Comparison of ENCODE assay signal across 12 cellular contexts in genomic region chr14:103540816-103541493, GRCh38. TPM values are rescaled to one million over a fixed set of nuclear protein-coding genes. Genes with fewer than 3 reads are reported as not detected.
DNase-seq lines count a peak whose midpoint lies in the region; ATAC-seq, FAIRE-seq and TF ChIP-seq lines count a peak whose summit lies in the region.
"Had no signal": no experiment of that assay in that cellular context is flagged by ENCODE, and none has a peak within 500 bp of the region (broad histone marks: within the 10 kb centered on the region; RNA-seq: fewer than 3 reads in every experiment).

No MANE protein-coding gene starts in this region.

- peak overlapping the region; percentile 85 for H3K27ac Mint-ChIP-seq in Calu3 (ENCODE audit: unreplicated experiment)
- peak overlapping the region; percentile 84 for H3K27ac Mint-ChIP-seq in astrocyte (ENCODE audit: unreplicated experiment)
- H3K27ac Mint-ChIP-seq in WTC11, result no peak overlapping the region

- H3K9me3 Mint-ChIP-seq in Calu3 (ENCODE audit: low read depth, unreplicated experiment) (no peaks in the 10 kb centered on the region), astrocyte (ENCODE audit: unreplicated experiment) (no peaks in the 10 kb centered on the region), WTC11 (no peaks in the 10 kb centered on the region)
- H3K9me3 Mint-ChIP-seq: activated T-cell treated with anti-CD3 and anti-CD28 coated beads, Interleukin-2, amount 50 U/mL, for 4 hours; central memory CD8-positive, alpha-beta T cell had no signal

- CTCF ChIA-PET in Calu3 (lab: Charles Lee), result interaction anchor here (0.6 to 1.7 kb wide), 5 partner anchors 12 to 22 kb away, joined by 4 to 10 read pairs (median 5); partner anchors contain the start of genes CKB and TRMT61A
- CTCF ChIA-PET in WTC11 (lab: Charles Lee), result interaction anchor here (1.9 to 21.0 kb wide), 4 partner anchors 8 to 23 kb away, joined by 6 to 455 read pairs (median 16); partner anchors contain the start of genes CKB and TRMT61A

- BruUV-seq in Calu3 (replicated peaks; lab: Mats Ljungman, UMichigan), result no TSS peak

- peak overlapping the region; percentile 84 for H3K4me2 ChIP-seq in astrocyte (ENCODE audit: low read length)

- H3K4me1 ChIP-seq in astrocyte (ENCODE audit: insufficient read depth, low read length) (peaks cover 28% of the 10 kb centered on the region), right cardiac atrium (ENCODE audit: control insufficient read depth, insufficient read depth, low read length) (no peaks in the 10 kb centered on the region), gastrocnemius medialis (peaks cover 28 to 46% of the 10 kb centered on the region in 2 donors), spleen (peaks cover 0 to 39% (median 10%) of the 10 kb centered on the region in 6 donors)

- H3K27me3 Mint-ChIP-seq in Calu3 (ENCODE audit: unreplicated experiment), result no peaks in the 10 kb centered on the region
- no peaks in the 10 kb centered on the region for H3K27me3 Mint-ChIP-seq in astrocyte (ENCODE audit: low read depth, unreplicated experiment)
- peaks cover 11% of the 10 kb centered on the region for H3K27me3 Mint-ChIP-seq in WTC11 (ENCODE audit: low read depth)
- H3K27me3 Mint-ChIP-seq: central memory CD8-positive, alpha-beta T cell had no signal

- H3K9me3 ChIP-seq in astrocyte (ENCODE audit: insufficient read depth, low read depth, low read length) (no peaks in the 10 kb centered on the region), right cardiac atrium (ENCODE audit: control insufficient read depth, low read length) (no peaks in the 10 kb centered on the region), gastrocnemius medialis (no peaks in the 10 kb centered on the region), spleen (no peaks in the 10 kb centered on the region)
- H3K9me3 ChIP-seq: neutrophil had no signal

- FAIRE-seq in astrocyte (lab: Jason Lieb, UNC), result no peak

- H3K27ac ChIP-seq in astrocyte (ENCODE audit: low read depth, low read length), result peak overlapping the region; percentile 74
- peak overlapping the region; percentile 53 for H3K27ac ChIP-seq in right cardiac atrium (ENCODE audit: low read length)
- H3K27ac ChIP-seq in gastrocnemius medialis, result peak overlapping the region; percentile 36 to 70 (median 48)
- peak overlapping the region in 1 of 8 donors; percentile 21 for H3K27ac ChIP-seq in spleen
- H3K27ac ChIP-seq: neutrophil had no signal

- peaks cover 5% of the 10 kb centered on the region for H4K20me1 ChIP-seq in astrocyte (ENCODE audit: insufficient read depth, low read length)

- in situ Hi-C loops in gastrocnemius medialis (cut with MboI; ENCODE audit: low sequenced_read_pairs in 4 of 4), result no loop called here

- ATAC-seq in right cardiac atrium (no peak), gastrocnemius medialis (no peak), WTC11 (no peak)
- ATAC-seq: activated T-cell treated with anti-CD3 and anti-CD28 coated beads, Interleukin-2, amount 50 U/mL, for 4 hours had no signal

- no peaks in the 10 kb centered on the region for H3K27me3 ChIP-seq in astrocyte (ENCODE audit: insufficient read depth, low read length)
- no peaks in the 10 kb centered on the region for H3K27me3 ChIP-seq in right cardiac atrium (ENCODE audit: control insufficient read depth, insufficient read depth)
- H3K27me3 ChIP-seq in gastrocnemius medialis, result no peaks in the 10 kb centered on the region
- H3K27me3 ChIP-seq in spleen (replicated peaks in 1 of 7), result peaks cover 0 to 68% (median 5%) of the 10 kb centered on the region in 7 donors

- TF ChIP-seq POLR2A in gastrocnemius medialis (IDR thresholded peaks at IDR 0.05) (no peak), spleen (IDR thresholded peaks at IDR 0.05) (no peak)

- H3K4me3 ChIP-seq in astrocyte (ENCODE audit: insufficient read depth, low read depth, low read length) (no peak overlapping the region), right cardiac atrium (ENCODE audit: low read length) (no peak overlapping the region), gastrocnemius medialis (no peak overlapping the region), spleen (no peak overlapping the region)

- POLR2A ChIA-PET in WTC11 (lab: Charles Lee), result interaction anchor here (0.8 to 4.1 kb wide), 5 partner anchors 11 to 21 kb away, joined by 3 to 65 read pairs (median 3); partner anchors contain the start of genes BAG5 and CKB

- TF ChIP-seq CTCF in Calu3 (IDR thresholded peaks at IDR 0.05; ENCODE audit: unreplicated experiment), result no peak
- no peak for TF ChIP-seq CTCF in astrocyte (IDR thresholded peaks at IDR 0.05; ENCODE audit: insufficient read depth, low read depth, low read length)
- no peak for TF ChIP-seq CTCF in gastrocnemius medialis (IDR thresholded peaks at IDR 0.05 in 4 of 5, conservative IDR thresholded peaks at IDR 0.05 in 1 of 5)
- no peak for TF ChIP-seq CTCF in spleen (IDR thresholded peaks at IDR 0.05 in 8 of 11, conservative IDR thresholded peaks at IDR 0.05 in 3 of 11)
- TF ChIP-seq CTCF in WTC11 (IDR thresholded peaks at IDR 0.05), result no peak

- DNase-seq in Calu3 (no peak), astrocyte (ENCODE audit: low read depth) (no peak), right cardiac atrium (peak in 2 of 3 donors; percentile 70 to 73), gastrocnemius medialis (no peak), GM19238 (ENCODE audit: insufficient read length, low spot score) (no peak), spleen (no peak), WTC11 (ENCODE audit: low spot score) (no peak), AG08395 (ENCODE audit: low spot score) (no peak)
- DNase-seq: activated T-cell treated with anti-CD3 and anti-CD28 coated beads, Interleukin-2, amount 50 U/mL, for 4 hours; NCI-H1048 had no signal

- no peaks in the 10 kb centered on the region for H3K4me1 Mint-ChIP-seq in Calu3 (ENCODE audit: low read depth, unreplicated experiment)
- peaks cover 7% of the 10 kb centered on the region for H3K4me1 Mint-ChIP-seq in astrocyte (ENCODE audit: low read depth, unreplicated experiment)
- H3K4me1 Mint-ChIP-seq in WTC11, result peaks cover 5% of the 10 kb centered on the region; the same call in 1 of the 2 replicates
- H3K4me1 Mint-ChIP-seq: central memory CD8-positive, alpha-beta T cell had no signal

- 44% methylated on average over 14 of the region's 14 CpGs for WGBS in right cardiac atrium
- WGBS in spleen, 5 donors, result 49 to 73% (median 59%) methylated on average over 9 to 14 of the region's 14 CpGs

- H3K4me3 Mint-ChIP-seq in Calu3 (ENCODE audit: low read depth, unreplicated experiment), result peak overlapping the region; percentile 56
- H3K4me3 Mint-ChIP-seq in astrocyte (ENCODE audit: unreplicated experiment), result peak overlapping the region; percentile 57
- no peak overlapping the region for H3K4me3 Mint-ChIP-seq in WTC11
- H3K4me3 Mint-ChIP-seq: activated T-cell treated with anti-CD3 and anti-CD28 coated beads, Interleukin-2, amount 50 U/mL, for 4 hours; central memory CD8-positive, alpha-beta T cell had no signal

- H3K9ac ChIP-seq in astrocyte (ENCODE audit: low read length), result peak overlapping the region; percentile 68

- no peaks in the 10 kb centered on the region for H3K79me2 ChIP-seq in astrocyte (ENCODE audit: insufficient read depth, low read length)

- peak overlapping the region; percentile 50 for H2AFZ ChIP-seq in astrocyte (ENCODE audit: low read depth, low read length)

- H3K36me3 Mint-ChIP-seq in Calu3 (ENCODE audit: insufficient read depth, unreplicated experiment) (peaks cover 28% of the 10 kb centered on the region), astrocyte (ENCODE audit: low read depth, unreplicated experiment) (peaks cover 2% of the 10 kb centered on the region), WTC11 (no peaks in the 10 kb centered on the region)

- intact Hi-C loops in Calu3 (cut with micrococcal nuclease; ENCODE audit: unreplicated experiment), result no loop called here
- intact Hi-C loops in right cardiac atrium (cut with DNase I), result no loop called here
- intact Hi-C loops in gastrocnemius medialis (cut with DNase I; ENCODE audit: low total_unique reads), result no loop called here
- intact Hi-C loops in spleen (cut with DNase I; ENCODE audit: low total_unique reads), result no loop called here

- H3K36me3 ChIP-seq in astrocyte (ENCODE audit: insufficient read depth, low read length), result no peaks in the 10 kb centered on the region
- no peaks in the 10 kb centered on the region for H3K36me3 ChIP-seq in gastrocnemius medialis
- peaks cover 0 to 11% (median 0%) of the 10 kb centered on the region in 6 donors for H3K36me3 ChIP-seq in spleen
- H3K36me3 ChIP-seq: neutrophil had no signal

RNA-seq across cellular contexts. Expression of gene TRMT61A, which starts 12.0 kb away (rescaled TPM):
- total RNA-seq in Calu3 (2022) (25.9 and 28.0 TPM in 2 replicates), astrocyte (11.9 and 12.4 TPM in 2 replicates), right cardiac atrium (1 to 10 TPM; 4.8 to 6.9 (median 6.5) TPM), gastrocnemius medialis (10 to 100 TPM in 1 of 4 donors, 1 to 10 TPM in 3; 8.3 to 11.0 (median 9.6) TPM), spleen (10 to 100 TPM in 1 of 7 donors, 1 to 10 TPM in 6; 8.0 to 11.3 (median 9.5) TPM), WTC11 (2021) (11.8 to 15.5 TPM (median 12.3 TPM) in 3 replicates)
- polyA plus RNA-seq in right cardiac atrium (6.2 TPM), spleen (10 to 100 TPM in 2 of 3 donors, 1 to 10 TPM in 1; 8.6 to 14.2 (median 11.1) TPM)

RNA-seq across cellular contexts. Expression of gene CKB, which starts 18.3 kb away (rescaled TPM):
- total RNA-seq in Calu3 (2022) (27.0 and 28.2 TPM in 2 replicates), astrocyte (174 and 178 TPM in 2 replicates), right cardiac atrium (100 to 1,000 TPM; 478 to 697 (median 542) TPM), gastrocnemius medialis (100 to 1,000 TPM in 1 of 4 donors, 10 to 100 TPM in 3; 20.7 to 110 (median 43.4) TPM), spleen (10 to 100 TPM in 4 of 7 donors, 1 to 10 TPM in 3; 8.0 to 22.6 (median 10.8) TPM), WTC11 (2021) (529 to 555 TPM (median 531 TPM) in 3 replicates)
- polyA plus RNA-seq in right cardiac atrium (843 TPM), spleen (10 to 100 TPM; 14.3 to 28.4 (median 20.6) TPM)

RNA-seq across cellular contexts. Expression of gene BAG5, which starts 21.5 kb away (rescaled TPM):
- total RNA-seq in Calu3 (2022) (36.5 and 38.4 TPM in 2 replicates), astrocyte (32.3 and 35.2 TPM in 2 replicates), right cardiac atrium (10 to 100 TPM; 18.9 to 23.6 (median 19.5) TPM), gastrocnemius medialis (10 to 100 TPM; 16.9 to 22.6 (median 21.0) TPM), spleen (10 to 100 TPM; 29.2 to 42.5 (median 32.5) TPM), WTC11 (2021) (23.9 to 29.2 TPM (median 24.8 TPM) in 3 replicates)
- polyA plus RNA-seq in right cardiac atrium (7.7 TPM), spleen (10 to 100 TPM in 1 of 3 donors, 1 to 10 TPM in 2; 9.3 to 16.0 (median 9.9) TPM)

RNA-seq across cellular contexts. Expression of gene COA8, which starts 21.8 kb away (rescaled TPM):
- 29.1 and 37.2 TPM in 2 replicates for total RNA-seq in Calu3 (2022)
- 56.2 TPM in 2 replicates for total RNA-seq in astrocyte
- 10 to 100 TPM; 33.8 to 43.5 (median 41.7) TPM for total RNA-seq in right cardiac atrium
- 60.8 TPM for polyA plus RNA-seq in right cardiac atrium
- 100 to 1,000 TPM in 1 of 4 donors, 10 to 100 TPM in 3; 56.7 to 111 (median 71.7) TPM for total RNA-seq in gastrocnemius medialis
- total RNA-seq in spleen, result 10 to 100 TPM; 15.2 to 26.0 (median 20.4) TPM
- polyA plus RNA-seq in spleen, result 10 to 100 TPM; 34.1 to 39.5 (median 38.9) TPM
- 34.7 to 36.7 TPM (median 36.4 TPM) in 3 replicates for total RNA-seq in WTC11 (2021)

Comparison
In these comparisons a context has a peak if more than half of its experiments do, and no peak if none do; other contexts are left out.
1. DNase-seq: peak in right cardiac atrium (2 of 3); none in Calu3 (single experiment), astrocyte (single experiment), gastrocnemius medialis (0 of 2), GM19238 (single experiment), spleen (single experiment), WTC11 (single experiment) and AG08395 (single experiment).